ENCODE assay signal across 8 cellular contexts in genomic region chr2:148876589-148877402, GRCh38. TPM values are rescaled to one million over a fixed set of nuclear protein-coding genes. Genes with fewer than 3 reads are reported as not detected.
A peak's percentile ranks its signal among the peaks of the same experiment; 100 is the strongest.
DNase-seq lines count a peak whose midpoint lies in the region; ATAC-seq and TF ChIP-seq lines count a peak whose summit lies in the region.

No MANE protein-coding gene starts in this region.

- H2AFZ ChIP-seq in neural cell (ENCODE audit: low read depth, low read length) = no peak overlapping the region

- TF ChIP-seq CTCF in neural cell (IDR thresholded peaks at IDR 0.05; ENCODE audit: poor library complexity, severe bottlenecking) = no peak
- TF ChIP-seq CTCF in thyroid gland (IDR thresholded peaks at IDR 0.05) = no peak

- H3K4me2 ChIP-seq in neural cell (ENCODE audit: low read length) = peak overlapping the region; percentile 96

- peaks cover 22% of the 10 kb centered on the region for H4K20me1 ChIP-seq in neural cell (ENCODE audit: insufficient read depth)

- H3K27ac ChIP-seq in neural cell (ENCODE audit: low read length) = peak overlapping the region; percentile 100
- H3K27ac ChIP-seq in thyroid gland = no peak overlapping the region

- ATAC-seq in GM19463 (IDR thresholded peaks at IDR 0.05; ENCODE audit: unreplicated experiment) = no peak

- H3K27me3 ChIP-seq in neural cell (ENCODE audit: insufficient read depth, low read depth, low read length) = no peaks in the 10 kb centered on the region
- H3K27me3 ChIP-seq in thyroid gland = peaks cover 6% of the 10 kb centered on the region

- TF ChIP-seq POLR2A in thyroid gland (IDR thresholded peaks at IDR 0.05) = peak in 1 of 2 donors; percentile 21

- DNase-seq in NCI-H1417 (lab: John Stamatoyannopoulos, UW) = peak; percentile 68 to 97 (median 90)
- peak; percentile 59 for DNase-seq in activated CD4-positive, alpha-beta T cell treated with anti-CD3 and anti-CD28 coated beads for 48 hours
- peak; percentile 40 for DNase-seq in effector CD4-positive, alpha-beta T cell
- peak; percentile 32 to 40 for DNase-seq in thyroid gland
- DNase-seq in cerebellar nuclear complex (lab: John Stamatoyannopoulos, UW) = no peak

- H3K4me3 ChIP-seq in neural cell (ENCODE audit: low read length) (peak overlapping the region; percentile 94), thyroid gland (replicated peaks in 1 of 3) (peak overlapping the region in 1 of 3 donors; percentile 41)

- TF ChIP-seq EP300 in neural cell (conservative IDR thresholded peaks at IDR 0.05; ENCODE audit: poor library complexity, severe bottlenecking) = peak; percentile 87

- 8 to 12% methylated on average over 21 to 34 of the region's 34 CpGs for WGBS in thyroid gland, 2 donors

- peaks cover 15% of the 10 kb centered on the region for H3K79me2 ChIP-seq in neural cell (replicated peaks; ENCODE audit: insufficient read depth, low read length)

- H3K4me1 ChIP-seq in ES-I3 (ENCODE audit: insufficient read depth, low read length) (peaks cover 4% of the 10 kb centered on the region; the same call in 1 of the 2 replicates), thyroid gland (peaks cover 19 to 22% of the 10 kb centered on the region in 2 donors)

- H3K36me3 ChIP-seq in ES-I3 (ENCODE audit: insufficient read depth, low read length) (0 out of 2 replicates have a peak, but pooled peaks cover 3% of the 10 kb centered on the region), neural cell (ENCODE audit: insufficient read depth, low read length) (no peaks in the 10 kb centered on the region), thyroid gland (no peaks in the 10 kb centered on the region)

- intact Hi-C loops in thyroid gland (cut with DNase I) = no loop called here

- no peak for TF ChIP-seq RAD21 in neural cell (conservative IDR thresholded peaks at IDR 0.05)

- peaks cover 3% of the 10 kb centered on the region for H3F3A ChIP-seq in neural cell (ENCODE audit: insufficient read depth, low read length, poor library complexity, severe bottlenecking)

- H3K9me3 ChIP-seq in ES-I3 (ENCODE audit: control insufficient read depth, insufficient read depth, low read length) (peaks cover 6% of the 10 kb centered on the region), neural cell (ENCODE audit: low read length) (no peaks in the 10 kb centered on the region), thyroid gland (no peaks in the 10 kb centered on the region)

- peak overlapping the region; percentile 55; the same call in 1 of the 2 replicates for H3K9ac ChIP-seq in ES-I3 (ENCODE audit: low read depth, low read length)
- peak overlapping the region; percentile 100 for H3K9ac ChIP-seq in neural cell (ENCODE audit: low read length)

- H3K9me2 ChIP-seq in neural cell (ENCODE audit: insufficient read depth, low read length) = no peaks in the 10 kb centered on the region

TF ChIP-seq in neural cell, 6 proteins besides CTCF, POLR2A, EP300 and RAD21:
- TF ChIP-seq EZH2 (IDR thresholded peaks at IDR 0.05; ENCODE audit: borderline replicate concordance, insufficient read depth, low read length, poor library complexity, severe bottlenecking) (no peak), TAF1 (IDR thresholded peaks at IDR 0.05; ENCODE audit: low read depth) (peak; percentile 84), POLR2AphosphoS5 (IDR thresholded peaks at IDR 0.05) (peak; percentile 95), SMC3 (conservative IDR thresholded peaks at IDR 0.05; ENCODE audit: poor library complexity) (peak; percentile 63), MXI1 (conservative IDR thresholded peaks at IDR 0.05; ENCODE audit: poor library complexity, severe bottlenecking) (peak; percentile 75), REST (IDR thresholded peaks at IDR 0.05; ENCODE audit: borderline replicate concordance) (peak; percentile 87)

RNA-seq across cellular contexts. Expression of gene KIF5C, which starts 1.8 kb away (rescaled TPM):
- 515 and 527 TPM in 2 replicates for polyA plus RNA-seq in neural cell
- polyA minus RNA-seq in neural cell = 859 and 938 TPM in 2 replicates
- total RNA-seq in thyroid gland = 1 to 10 TPM; 1.9 to 2.8 (median 2.3) TPM

Comparison
In these comparisons a context has a peak if more than half of its experiments do, and no peak if none do; other contexts are left out.
1. DNase-seq: peak in NCI-H1417 (3 of 3), activated CD4-positive, alpha-beta T cell treated with anti-CD3 and anti-CD28 coated beads for 48 hours (single experiment), effector CD4-positive, alpha-beta T cell (single experiment) and thyroid gland (2 of 2); none in cerebellar nuclear complex (0 of 2).